Comparison of ENCODE assay signal across 9 cellular contexts in genomic region chr21:45078877-45079281, GRCh38. TPM values are rescaled to one million over a fixed set of nuclear protein-coding genes. Genes with fewer than 3 reads are reported as not detected.
DNase-seq lines count a peak whose midpoint lies in the region; ATAC-seq and TF ChIP-seq lines count a peak whose summit lies in the region.
"Had no signal": no experiment of that assay in that cellular context is flagged by ENCODE, and none has a peak within 500 bp of the region (broad histone marks: within the 10 kb centered on the region; RNA-seq: fewer than 3 reads in every experiment).

No MANE protein-coding gene starts in this region.

- H3K4me1 ChIP-seq in GM23248 (ENCODE audit: insufficient read depth) = peaks cover 38% of the 10 kb centered on the region

- H4K20me1 ChIP-seq in GM23248 (ENCODE audit: insufficient read depth) = no peaks in the 10 kb centered on the region

- H3K4me2 ChIP-seq in GM23248 (ENCODE audit: unreplicated experiment) = peak overlapping the region; percentile 63
- H3K4me2 ChIP-seq: PC-9 had no signal

- H2AFZ ChIP-seq in GM23248 = no peak overlapping the region
- H2AFZ ChIP-seq: PC-9 had no signal

- H3K9me2 ChIP-seq in GM23248 (ENCODE audit: insufficient read depth) = no peaks in the 10 kb centered on the region

- peaks cover 52% of the 10 kb centered on the region for H3F3A ChIP-seq in GM23248 (ENCODE audit: insufficient read depth)

- H3K27me3 ChIP-seq in GM23248 (replicated peaks; ENCODE audit: insufficient read depth) = no peaks in the 10 kb centered on the region

- 24 to 49% methylated on average over 2 of the region's 2 CpGs for WGBS in GM23248 (ENCODE audit: low coverage in 1 of 2, low lambda C conversion rate in 2 of 2, missing lambda C conversion rate in 2 of 2), 2 experiments

- DNase-seq in GM23248 (peak; percentile 95), coronary artery (ENCODE audit: low spot score) (peak; percentile 72), NCI-H345 treated with DMSO at 0.1 percent for 48 hours (lab: John Stamatoyannopoulos, UW; ENCODE audit: unreplicated experiment) (no peak), Ammon's horn (ENCODE audit: low spot score) (no peak)
- DNase-seq in activated CD4-positive, alpha-beta T cell treated with anti-CD3 and anti-CD28 coated beads for 4 hours = peak; percentile 74 to 78
- DNase-seq in stimulated activated CD4-positive, alpha-beta T cell treated with anti-CD3 and anti-CD28 coated beads, Interleukin-4, amount 100 ng/mL, for 4 hours = peak; percentile 44 to 82
- DNase-seq: PC-9 had no signal

- H3K9me3 ChIP-seq in GM23248 (ENCODE audit: low read depth) = no peaks in the 10 kb centered on the region

- H3K79me2 ChIP-seq in GM23248 (ENCODE audit: insufficient read depth) = peaks cover 86% of the 10 kb centered on the region

- H3K4me3 ChIP-seq in GM23248 (0 out of 2 replicates have a peak overlapping the region, but pooled peaks have one; percentile 35), coronary artery (no peak overlapping the region)
- H3K4me3 ChIP-seq: PC-9 had no signal

- no peak for TF ChIP-seq CTCF in coronary artery (IDR thresholded peaks at IDR 0.05)

- in situ Hi-C loops in GM23248 (cut with MboI) = no loop called here

- no peak overlapping the region; the same call in 1 of the 2 replicates for H3K9ac ChIP-seq in GM23248

- ATAC-seq in GM19467 (IDR thresholded peaks at IDR 0.05; ENCODE audit: unreplicated experiment) (no peak), HG02623 (IDR thresholded peaks at IDR 0.05; ENCODE audit: unreplicated experiment) (no peak)

- no peaks in the 10 kb centered on the region for H3K36me3 ChIP-seq in GM23248 (ENCODE audit: low read depth)

- H3K27ac ChIP-seq in GM23248 = peak overlapping the region; percentile 77
- peak overlapping the region in 1 of 2 donors; percentile 58 for H3K27ac ChIP-seq in coronary artery
- H3K27ac ChIP-seq: PC-9 had no signal

RNA-seq across cellular contexts. Expression of gene ADARB1, which starts 4.5 kb away (rescaled TPM):
- 17.4 and 22.6 TPM in 2 replicates for total RNA-seq in GM23248 (2014; rRNA removed; shearing (Covaris generic))
- 16.3 and 18.7 TPM in 2 replicates for polyA plus RNA-seq in GM23248 (2016; fragmentation: Nextera tagmentation; extraction: Ambion mirVana)

Comparison
In these comparisons a context has a peak if more than half of its experiments do, and no peak if none do; other contexts are left out.
1. DNase-seq: peak in GM23248 (single experiment), activated CD4-positive, alpha-beta T cell treated with anti-CD3 and anti-CD28 coated beads for 4 hours (2 of 2), coronary artery (single experiment) and stimulated activated CD4-positive, alpha-beta T cell treated with anti-CD3 and anti-CD28 coated beads, Interleukin-4, amount 100 ng/mL, for 4 hours (2 of 2); none in NCI-H345 treated with DMSO at 0.1 percent for 48 hours (single experiment) and Ammon's horn (single experiment).